ENCODE assay signal across 2 cellular contexts in genomic region chr10:1581189-1581588, GRCh38.
TF ChIP-seq lines count a peak whose summit lies in the region.

No MANE protein-coding gene starts in this region.

TF ChIP-seq in WTC11, 78 proteins besides CTCF, POLR2A, EP300 and RAD21 (continued from another document):
- no peak for TF ChIP-seq IRF1 (CRISPR knock-in tag; IDR thresholded peaks at IDR 0.05)
- no peak for TF ChIP-seq E2F1 (CRISPR knock-in tag; IDR thresholded peaks at IDR 0.05)
- no peak for TF ChIP-seq ZNF263 (CRISPR knock-in tag; IDR thresholded peaks at IDR 0.05; ENCODE audit: low read depth)
- no peak for TF ChIP-seq MXD4 (CRISPR knock-in tag; IDR thresholded peaks at IDR 0.05; ENCODE audit: borderline replicate concordance)
- no peak for TF ChIP-seq EMX1 (CRISPR knock-in tag; IDR thresholded peaks at IDR 0.05)
- TF ChIP-seq AR (CRISPR knock-in tag; IDR thresholded peaks at IDR 0.05), result no peak
- TF ChIP-seq NFE2L1 (CRISPR knock-in tag; IDR thresholded peaks at IDR 0.05), result no peak
- TF ChIP-seq CDX4 (CRISPR knock-in tag; IDR thresholded peaks at IDR 0.05; ENCODE audit: borderline replicate concordance), result no peak
- peak; percentile 56; the same call in 1 of the 2 replicates for TF ChIP-seq USF1 (CRISPR knock-in tag; IDR thresholded peaks at IDR 0.05)
- TF ChIP-seq JUN (CRISPR knock-in tag; IDR thresholded peaks at IDR 0.05), result no peak
- TF ChIP-seq E2F5 (CRISPR knock-in tag; IDR thresholded peaks at IDR 0.05), result no peak
- no peak for TF ChIP-seq GRHL2 (CRISPR knock-in tag; IDR thresholded peaks at IDR 0.05; ENCODE audit: insufficient replicate concordance, severe bottlenecking)

TF ChIP-seq in HepG2, 621 proteins besides CTCF, POLR2A, EP300 and RAD21 (continued from another document):
- TF ChIP-seq ZHX2 (IDR thresholded peaks at IDR 0.05; ENCODE audit: low read depth), result no peak
- TF ChIP-seq ZHX2 (CRISPR knock-in tag; IDR thresholded peaks at IDR 0.05; ENCODE audit: borderline replicate concordance), result no peak
- no peak for TF ChIP-seq ZNF614 (CRISPR knock-in tag; IDR thresholded peaks at IDR 0.05; ENCODE audit: borderline replicate concordance)
- TF ChIP-seq ZFYVE20 (CRISPR knock-in tag; IDR thresholded peaks at IDR 0.05; ENCODE audit: borderline replicate concordance, low read depth), result no peak
- no peak for TF ChIP-seq JUN (CRISPR knock-in tag; IDR thresholded peaks at IDR 0.05)
- no peak for TF ChIP-seq BATF2 (CRISPR knock-in tag; IDR thresholded peaks at IDR 0.05)
- no peak for TF ChIP-seq HES4 (CRISPR knock-in tag; IDR thresholded peaks at IDR 0.05; ENCODE audit: borderline replicate concordance)
- no peak for TF ChIP-seq HNF4A (CRISPR knock-in tag; IDR thresholded peaks at IDR 0.05)
- no peak for TF ChIP-seq ZNF646 (CRISPR knock-in tag; IDR thresholded peaks at IDR 0.05)
- no peak for TF ChIP-seq IKZF5 (CRISPR knock-in tag; IDR thresholded peaks at IDR 0.05)
TF ChIP-seq in HepG2: peak in this region for 0.
